Comparison of ENCODE assay signal across 8 cellular contexts in the genomic region with DNA sequence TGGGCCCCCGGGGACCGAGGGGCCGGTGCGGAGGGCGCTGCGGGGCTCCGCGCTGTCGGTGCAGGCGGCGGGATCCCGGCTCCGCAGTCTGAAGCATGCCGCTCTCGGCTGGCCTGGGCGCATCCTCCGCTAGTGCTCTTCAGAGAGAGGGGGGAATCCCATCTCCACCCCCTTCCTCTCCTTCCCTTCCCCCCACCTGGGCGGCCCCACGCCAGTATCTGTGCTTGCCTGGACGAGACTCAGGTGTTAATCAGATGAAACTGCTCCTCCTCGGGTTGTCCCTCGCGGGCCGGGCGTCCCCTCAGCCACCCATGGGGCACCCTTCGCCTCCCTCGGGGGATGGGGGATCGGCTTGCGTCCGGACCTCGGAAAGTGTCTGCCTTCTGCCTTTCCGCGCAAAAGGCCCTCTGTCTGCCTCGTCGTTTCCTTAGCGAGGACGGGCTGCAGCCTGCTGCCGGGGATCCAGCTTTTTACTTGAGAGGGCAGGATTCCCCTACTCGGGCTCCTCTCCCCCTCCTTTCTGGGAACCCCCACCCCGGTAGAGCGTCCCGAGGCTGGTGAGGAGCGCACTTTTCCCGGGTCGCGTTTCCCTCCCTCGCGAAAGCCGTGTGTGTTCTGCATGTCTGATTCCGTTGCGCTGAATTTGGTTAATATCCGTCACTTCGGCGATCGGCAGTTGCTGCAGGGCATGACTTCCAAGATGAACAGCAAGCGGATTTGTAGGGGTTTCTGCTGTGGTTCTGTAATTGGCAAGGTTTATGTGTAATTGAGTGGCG. TPM values are rescaled to one million over a fixed set of nuclear protein-coding genes. Genes with fewer than 3 reads are reported as not detected.
A peak's percentile ranks its signal among the peaks of the same experiment; 100 is the strongest.
DNase-seq lines count a peak whose midpoint lies in the region; ATAC-seq and TF ChIP-seq lines count a peak whose summit lies in the region.

No MANE protein-coding gene starts in this region.

- H3K27me3 Mint-ChIP-seq in activated naive CD8-positive, alpha-beta T cell treated with anti-CD3 and anti-CD28 coated beads, Interleukin-2, amount 50 U/mL, for 24 hours, result peaks cover 16% of the 10 kb centered on the region

- ATAC-seq in HG03097 (IDR thresholded peaks at IDR 0.05; ENCODE audit: low FRiP score, unreplicated experiment) (peak; percentile 29), heart right ventricle (peak in 6 of 8 donors; percentile 1 to 32 (median 8)), aorta (ENCODE audit: low FRiP score) (peak; percentile 41)
- ATAC-seq in activated naive CD8-positive, alpha-beta T cell treated with anti-CD3 and anti-CD28 coated beads, Interleukin-2, amount 50 U/mL, for 24 hours, result peak; percentile 22

- peaks cover 0 to 6% (median 0%) of the 10 kb centered on the region in 7 donors for H3K27me3 ChIP-seq in heart right ventricle
- H3K27me3 ChIP-seq in parathyroid adenoma (ENCODE audit: control insufficient read depth, insufficient read depth, low read length), result no peaks in the 10 kb centered on the region
- no peaks in the 10 kb centered on the region for H3K27me3 ChIP-seq in aorta (ENCODE audit: control insufficient read depth in 1 of 2, insufficient read depth in 2 of 2, low read length in 1 of 2)

- no peaks in the 10 kb centered on the region for H3K9me3 ChIP-seq in heart right ventricle
- H3K9me3 ChIP-seq in parathyroid adenoma (ENCODE audit: control insufficient read depth, low read length), result no peaks in the 10 kb centered on the region
- no peaks in the 10 kb centered on the region for H3K9me3 ChIP-seq in aorta (ENCODE audit: control insufficient read depth, low read length)

- DNase-seq in NCI-H2107 (lab: John Stamatoyannopoulos, UW) (peak; percentile 10), NCI-H2107 treated with DMSO at 0.1 percent for 48 hours (lab: John Stamatoyannopoulos, UW; ENCODE audit: unreplicated experiment) (no peak), SK-N-DZ (ENCODE audit: low spot score) (peak; percentile 37), heart right ventricle (peak; percentile 28 to 46), aorta (peak; percentile 58 to 81)
- peak; percentile 65 for DNase-seq in activated naive CD8-positive, alpha-beta T cell treated with anti-CD3 and anti-CD28 coated beads, Interleukin-2, amount 50 U/mL, for 24 hours

- H3K4me3 ChIP-seq in heart right ventricle (peak overlapping the region; percentile 63 to 95 (median 88)), parathyroid adenoma (ENCODE audit: low read depth, low read length) (peak overlapping the region; percentile 79), aorta (ENCODE audit: low read length in 2 of 2) (peak overlapping the region; percentile 80 to 81)

- H3K27ac ChIP-seq in heart right ventricle (peak overlapping the region; percentile 80 to 96 (median 94)), parathyroid adenoma (peak overlapping the region; percentile 95), aorta (ENCODE audit: low read depth in 1 of 2, low read length in 2 of 2) (peak overlapping the region; percentile 14 to 41)

- peak overlapping the region; percentile 70 for H3K27ac Mint-ChIP-seq in activated naive CD8-positive, alpha-beta T cell treated with anti-CD3 and anti-CD28 coated beads, Interleukin-2, amount 50 U/mL, for 24 hours

- H3K4me1 ChIP-seq in heart right ventricle (peaks cover 0 to 57% (median 51%) of the 10 kb centered on the region in 9 donors), parathyroid adenoma (peaks cover 4% of the 10 kb centered on the region), aorta (ENCODE audit: control insufficient read depth in 1 of 2, insufficient read depth in 2 of 2, low read length in 2 of 2) (no peaks in the 10 kb centered on the region)

- no peak for TF ChIP-seq CTCF in heart right ventricle (IDR thresholded peaks at IDR 0.05)
- TF ChIP-seq CTCF in parathyroid adenoma (IDR thresholded peaks at IDR 0.05), result no peak

- no peaks in the 10 kb centered on the region for H3K36me3 Mint-ChIP-seq in activated naive CD8-positive, alpha-beta T cell treated with anti-CD3 and anti-CD28 coated beads, Interleukin-2, amount 50 U/mL, for 24 hours (ENCODE audit: low read depth)

- H3K9ac ChIP-seq in parathyroid adenoma, result peak overlapping the region; percentile 59

- intact Hi-C loops in heart right ventricle (cut with DNase I), result loop anchor here in 1 of 10 donors (5.0 kb wide), 1 partner anchor 33 kb away; no protein-coding TSS in a partner anchor
- intact Hi-C loops in aorta (cut with DNase I), result no loop called here

- H3K4me2 ChIP-seq in parathyroid adenoma (ENCODE audit: low read length), result peak overlapping the region; percentile 95

- 0% methylated on average over 55 to 57 of the region's 57 CpGs for WGBS in heart right ventricle, 2 donors
- WGBS in aorta, 2 donors, result 0 to 1% methylated on average over 54 to 57 of the region's 57 CpGs

- H3K4me1 Mint-ChIP-seq in activated naive CD8-positive, alpha-beta T cell treated with anti-CD3 and anti-CD28 coated beads, Interleukin-2, amount 50 U/mL, for 24 hours, result peaks cover 37% of the 10 kb centered on the region

- H3K9me3 Mint-ChIP-seq in activated naive CD8-positive, alpha-beta T cell treated with anti-CD3 and anti-CD28 coated beads, Interleukin-2, amount 50 U/mL, for 24 hours, result no peaks in the 10 kb centered on the region

- peaks cover 7% of the 10 kb centered on the region for H3K79me2 ChIP-seq in parathyroid adenoma

- H3K36me3 ChIP-seq in heart right ventricle, result no peaks in the 10 kb centered on the region
- H3K36me3 ChIP-seq in parathyroid adenoma (ENCODE audit: control insufficient read depth, insufficient read depth, low read length), result no peaks in the 10 kb centered on the region
- no peaks in the 10 kb centered on the region for H3K36me3 ChIP-seq in aorta (ENCODE audit: control insufficient read depth in 1 of 2, insufficient read depth in 2 of 2, low read length in 1 of 2)

- H3K4me3 Mint-ChIP-seq in activated naive CD8-positive, alpha-beta T cell treated with anti-CD3 and anti-CD28 coated beads, Interleukin-2, amount 50 U/mL, for 24 hours, result peak overlapping the region; percentile 90

- H2AFZ ChIP-seq in parathyroid adenoma, result peak overlapping the region; percentile 76

RNA-seq across cellular contexts. Expression of a gene that starts 1.1 kb away (rescaled TPM):
- polyA plus RNA-seq in SK-N-DZ (2014; cell fraction: cytosol; rRNA removed), result 21.9 and 48.5 TPM in 2 replicates
- polyA plus RNA-seq in SK-N-DZ (2014; cell fraction: nucleus; rRNA removed), result 16.7 and 18.9 TPM in 2 replicates
- 10 to 100 TPM; 24.2 to 45.7 (median 32.2) TPM for total RNA-seq in heart right ventricle
- polyA plus RNA-seq in heart right ventricle, result 10 to 100 TPM; 12.2 to 48.0 TPM
- total RNA-seq in aorta, result 10 to 100 TPM; 16.1 to 22.2 TPM
- polyA plus RNA-seq in aorta, result 10 to 100 TPM in 1 of 2 donors, 1 to 10 TPM in 1; 6.3 to 12.7 TPM

RNA-seq across cellular contexts. Expression of a gene that starts 22.9 kb away (rescaled TPM):
- polyA plus RNA-seq in SK-N-DZ (2014; cell fraction: cytosol; rRNA removed), result not detected in 2 replicates
- not detected in 2 replicates for polyA plus RNA-seq in SK-N-DZ (2014; cell fraction: nucleus; rRNA removed)
- total RNA-seq in heart right ventricle, result not detected
- not detected for polyA plus RNA-seq in heart right ventricle
- total RNA-seq in aorta, result not detected
- not detected for polyA plus RNA-seq in aorta

Comparison
In these comparisons a context has a peak if more than half of its experiments do, and no peak if none do; other contexts are left out.
1. H3K27ac ChIP-seq: peak in every context shown above with its lines; median percentile 95 in parathyroid adenoma; 94 in heart right ventricle; 28 in aorta.